In genomic region chr6:112016335-112016734, GRCh38 we compare ENCODE assay signal across 13 cellular contexts. TPM values are rescaled to one million over a fixed set of nuclear protein-coding genes. Genes with fewer than 3 reads are reported as not detected.
DNase-seq lines count a peak whose midpoint lies in the region; ATAC-seq lines count a peak whose summit lies in the region.
"Had no signal": no experiment of that assay in that cellular context is flagged by ENCODE, and none has a peak within 500 bp of the region (broad histone marks: within the 10 kb centered on the region; RNA-seq: fewer than 3 reads in every experiment).

No MANE protein-coding gene starts in this region.

- peak; percentile 81 for ATAC-seq in esophagus mucosa
- ATAC-seq in GM21619 (IDR thresholded peaks at IDR 0.05; ENCODE audit: unreplicated experiment) = no peak
- ATAC-seq: K562, natural killer cell had no signal

- DNase-seq in Daoy (ENCODE audit: low read depth) (peak; percentile 83), RPMI7951 (ENCODE audit: low read depth) (peak; percentile 86), H4 (ENCODE audit: low spot score) (no peak), DMS53 treated with DMSO at 0.1 percent for 48 hours (lab: John Stamatoyannopoulos, UW; ENCODE audit: unreplicated experiment) (no peak), NCI-H1694 treated with DMSO at 0.1 percent for 48 hours (lab: John Stamatoyannopoulos, UW) (no peak)
- DNase-seq in stimulated activated CD4-positive, alpha-beta T cell treated with anti-CD3 and anti-CD28 coated beads, Interleukin-1b, Interleukin-23, amount 100 ng/mL, for 24 hours (ENCODE audit: low read depth in 4 of 4, low spot score in 1 of 4) = peak in 3 of 4 experiments; percentile 41 to 67 (median 51)
- DNase-seq: DMS153, natural killer cell, NCI-H526, T-helper 9 cell had no signal

RNA-seq across cellular contexts. Expression of gene CCN6, which starts 37.6 kb away (rescaled TPM):
- total RNA-seq in Daoy (2014; rRNA removed; shearing (Covaris generic)) = not detected in 2 replicates
- 0.24 TPM in 1 of 2 replicates, not detected in the other for total RNA-seq in RPMI7951 (2014; rRNA removed; shearing (Covaris generic))
- not detected for total RNA-seq in esophagus mucosa
- not detected in 2 replicates for total RNA-seq in H4 (2014; rRNA removed; shearing (Covaris generic))
- total RNA-seq: natural killer cell had no signal

Comparison
In these comparisons a context has a peak if more than half of its experiments do, and no peak if none do; other contexts are left out.
1. DNase-seq: peak in Daoy (single experiment), RPMI7951 (single experiment) and stimulated activated CD4-positive, alpha-beta T cell treated with anti-CD3 and anti-CD28 coated beads, Interleukin-1b, Interleukin-23, amount 100 ng/mL, for 24 hours (3 of 4); none in H4 (single experiment), DMS53 treated with DMSO at 0.1 percent for 48 hours (single experiment) and NCI-H1694 treated with DMSO at 0.1 percent for 48 hours (single experiment).